In the genomic region with DNA sequence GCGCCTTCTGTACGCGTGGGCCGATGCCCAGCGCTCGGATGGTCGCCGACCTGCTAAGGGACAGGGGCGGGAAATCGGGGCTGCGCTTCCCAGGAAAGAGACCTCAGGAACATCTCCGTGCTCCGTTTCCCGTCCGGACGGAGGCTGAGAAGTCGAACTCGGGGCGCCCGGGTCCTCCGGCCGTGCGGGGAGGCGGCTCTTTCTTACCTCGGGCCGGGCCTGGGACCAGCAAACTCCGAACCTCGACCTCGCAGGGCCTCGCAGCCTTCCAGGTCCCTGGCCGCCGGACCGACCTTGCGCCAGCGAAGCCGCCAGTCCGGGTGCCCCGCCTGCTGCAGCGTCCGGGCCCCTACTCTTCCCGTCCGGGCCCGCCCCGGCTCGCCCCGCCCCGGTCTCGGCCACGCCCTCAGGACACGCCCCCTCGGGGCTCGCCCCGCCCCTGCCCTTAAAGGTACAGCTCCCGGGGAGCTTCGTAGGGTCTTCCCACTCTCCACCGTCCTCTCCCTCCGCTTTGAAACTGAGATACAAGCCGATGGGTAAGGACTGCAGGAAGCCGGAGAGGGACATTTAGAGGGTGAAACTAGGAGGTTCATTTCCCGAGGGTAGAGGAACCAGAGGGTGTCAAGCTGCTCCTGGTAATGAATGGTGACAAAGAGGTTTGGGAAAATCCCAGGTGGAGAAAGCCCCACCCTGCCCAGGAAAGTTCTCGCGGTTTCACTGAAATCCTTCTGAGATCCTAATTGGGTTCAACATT, we compare ENCODE assay signal across 8 cellular contexts. TPM values are rescaled to one million over a fixed set of nuclear protein-coding genes. Genes with fewer than 3 reads are reported as not detected.
DNase-seq lines count a peak whose midpoint lies in the region; ATAC-seq and TF ChIP-seq lines count a peak whose summit lies in the region.

A gene (minus strand): TSS at position 324 of the 754 bp plus-strand sequence. CDS start 2,231 bp downstream, outside the sequence.

- intact Hi-C loops in PC-9 (cut with micrococcal nuclease; ENCODE audit: unreplicated experiment), result loop anchor here (2.0 to 5.0 kb wide), 2 partner anchors 24 to 87 kb away; a partner anchor contains a TSS

- H3K4me3 Mint-ChIP-seq in activated T-cell treated with anti-CD3 and anti-CD28 coated beads, Interleukin-2, amount 50 U/mL, for 4 hours, result peak within 1 kb of the TSS; percentile 94

- H3K4me3 ChIP-seq in PC-9, result peak within 1 kb of the TSS; percentile 79
- H3K4me3 ChIP-seq in muscle layer of duodenum (ENCODE audit: low read depth in 1 of 2, low read length in 2 of 2), result peak within 1 kb of the TSS; percentile 65 to 91

- H3K36me3 Mint-ChIP-seq in activated T-cell treated with anti-CD3 and anti-CD28 coated beads, Interleukin-2, amount 50 U/mL, for 4 hours (ENCODE audit: insufficient read depth), result peaks cover 19% of the 10 kb centered on the region

- peaks cover 7% of the 10 kb centered on the region; the same call in 1 of the 2 replicates for H3K79me2 ChIP-seq in PC-9 (ENCODE audit: low read depth)

- no peaks in the 10 kb centered on the region for H3K9me3 Mint-ChIP-seq in activated T-cell treated with anti-CD3 and anti-CD28 coated beads, Interleukin-2, amount 50 U/mL, for 4 hours

- H3K9me2 ChIP-seq in PC-9 (ENCODE audit: insufficient read depth), result no peaks in the 10 kb centered on the region

- peak; percentile 90 for ATAC-seq in GM19467 (IDR thresholded peaks at IDR 0.05; ENCODE audit: unreplicated experiment)
- ATAC-seq in activated T-cell treated with anti-CD3 and anti-CD28 coated beads, Interleukin-2, amount 50 U/mL, for 4 hours, result peak; percentile 99
- peak; percentile 99 for ATAC-seq in esophagus mucosa

- in situ Hi-C loops in Caki2 (cut with HindIII; ENCODE audit: low pct_unique_long_range_greater_than_20kb, low sequenced_read_pairs), result no loop called here

- H3K9me3 ChIP-seq in PC-9 (ENCODE audit: insufficient read depth, low read depth) (no peaks in the 10 kb centered on the region), muscle layer of duodenum (ENCODE audit: control insufficient read depth in 1 of 2, low read length in 2 of 2) (no peaks in the 10 kb centered on the region)

- peaks cover 33% of the 10 kb centered on the region for H3K4me1 Mint-ChIP-seq in activated T-cell treated with anti-CD3 and anti-CD28 coated beads, Interleukin-2, amount 50 U/mL, for 4 hours (ENCODE audit: low read depth)

- H4K20me1 ChIP-seq in PC-9 (ENCODE audit: insufficient read depth), result no peaks in the 10 kb centered on the region

- no peaks in the 10 kb centered on the region; the same call in 1 of the 2 replicates for H3K4me1 ChIP-seq in PC-9 (replicated peaks; ENCODE audit: insufficient read depth)
- H3K4me1 ChIP-seq in muscle layer of duodenum (ENCODE audit: control insufficient read depth in 1 of 2, insufficient read depth in 2 of 2, low read length in 2 of 2), result peaks cover 0 to 20% of the 10 kb centered on the region in 2 donors

- H3K27me3 Mint-ChIP-seq in activated T-cell treated with anti-CD3 and anti-CD28 coated beads, Interleukin-2, amount 50 U/mL, for 4 hours (ENCODE audit: low read depth), result no peaks in the 10 kb centered on the region

- peak within 1 kb of the TSS; percentile 74 for H2AFZ ChIP-seq in PC-9

- peaks cover 13% of the 10 kb centered on the region; the same call in 1 of the 2 replicates for H3F3A ChIP-seq in PC-9 (ENCODE audit: insufficient read depth, low read depth)

- DNase-seq in Caki2 (ENCODE audit: low read depth) (peak; percentile 70), HT-29 (ENCODE audit: low spot score) (peak; percentile 73), PC-9 (peak; percentile 61 to 85)
- DNase-seq in activated T-cell treated with anti-CD3 and anti-CD28 coated beads, Interleukin-2, amount 50 U/mL, for 4 hours, result peak; percentile 88
- peak; percentile 86 for DNase-seq in stimulated activated CD8-positive, alpha-beta memory T cell treated with anti-CD3 and anti-CD28 coated beads, Interleukin-7, amount 100 ng/mL, for 1 hour (ENCODE audit: low read depth in 2 of 2)

- H3K27ac ChIP-seq in PC-9, result peak within 1 kb of the TSS; percentile 30; the same call in 1 of the 2 replicates
- peak within 1 kb of the TSS; percentile 63 for H3K27ac ChIP-seq in muscle layer of duodenum (ENCODE audit: low read length)

- BruUV-seq in PC-9 (replicated peaks; lab: Mats Ljungman, UMichigan), result no TSS peak

- POLR2A ChIA-PET in PC-9 (lab: Charles Lee; ENCODE audit: unreplicated experiment), result interaction anchor here (0.5 to 0.7 kb wide), 4 partner anchors 111 to 217 kb away, joined by 3 to 18 read pairs (median 5); a partner anchor contains a TSS

- CTCF ChIA-PET in PC-9 (lab: Charles Lee), result interaction anchor here (0.6 kb wide), 1 partner anchor 138 kb away, joined by 5 read pairs; no protein-coding TSS in a partner anchor

- no peak for TF ChIP-seq CTCF in PC-9 (conservative IDR thresholded peaks at IDR 0.05)

- H3K27me3 ChIP-seq in PC-9 (ENCODE audit: insufficient read depth, low read depth) (no peaks in the 10 kb centered on the region), muscle layer of duodenum (ENCODE audit: low read depth, low read length) (no peaks in the 10 kb centered on the region)

- H3K36me3 ChIP-seq in PC-9 (ENCODE audit: low read depth), result no peaks in the 10 kb centered on the region; the same call in 1 of the 2 replicates
- peaks cover 0 to 15% of the 10 kb centered on the region in 2 donors for H3K36me3 ChIP-seq in muscle layer of duodenum (ENCODE audit: control insufficient read depth in 1 of 2, insufficient read depth in 2 of 2, low read length in 2 of 2)

- H3K4me2 ChIP-seq in PC-9, result peak within 1 kb of the TSS; percentile 98

RNA-seq across cellular contexts. Expression of the gene that starts here (rescaled TPM):
- 18.5 and 20.2 TPM in 2 replicates for total RNA-seq in Caki2 (2014; rRNA removed; shearing (Covaris generic); ENCODE audit: low replicate concordance)
- total RNA-seq in HT-29 (2014; rRNA removed; shearing (Covaris generic)), result 2.6 and 4.7 TPM in 2 replicates
- total RNA-seq in PC-9 (2021) (29.0 and 39.1 TPM in 2 replicates), esophagus mucosa (16.8 TPM)
- total RNA-seq in activated T-cell treated with anti-CD3 and anti-CD28 coated beads, Interleukin-2, amount 50 U/mL, for 4 hours, result 10 to 100 TPM; 12.4 to 14.7 (median 13.6) TPM

Comparison
In these comparisons a context has a peak if more than half of its experiments do, and no peak if none do; other contexts are left out.
1. Peak in every context shown above with its lines: DNase-seq, ATAC-seq, H3K4me3 ChIP-seq and H3K27ac ChIP-seq.